In genomic region chr21:43789276-43790052, GRCh38 we compare ENCODE assay signal across 8 cellular contexts. TPM values are rescaled to one million over a fixed set of nuclear protein-coding genes. Genes with fewer than 3 reads are reported as not detected.
A peak's percentile ranks its signal among the peaks of the same experiment; 100 is the strongest.
DNase-seq lines count a peak whose midpoint lies in the region; ATAC-seq and TF ChIP-seq lines count a peak whose summit lies in the region.

TSS of gene RRP1 (plus strand) at chr21:43789577. CDS start at chr21:43789630, 53 bp downstream.

- peaks cover 37% of the 10 kb centered on the region for H3K36me3 Mint-ChIP-seq in activated B cell treated with CpG ODN at 0.5 μM for 24 hours (ENCODE audit: low read depth)

- DNase-seq in AG09319 (ENCODE audit: extremely low read depth, low read depth) = peak; percentile 59
- peak; percentile 94 for DNase-seq in NCI-H345 (lab: John Stamatoyannopoulos, UW)
- peak; percentile 99 for DNase-seq in activated B cell treated with CpG ODN at 0.5 μM for 24 hours
- DNase-seq in caudate nucleus (lab: John Stamatoyannopoulos, UW) = peak in 59 of 61 donors; percentile 28 to 95 (median 84)
- DNase-seq in iris pigment epithelial cell (ENCODE audit: low read depth) = peak; percentile 82
- DNase-seq in stimulated activated CD4-positive, alpha-beta T cell treated with anti-CD3 and anti-CD28 coated beads, Interleukin-12 subunit alpha, Interleukin-12 subunit beta, amount 100 ng/mL, for 24 hours (ENCODE audit: low read depth in 2 of 2) = peak; percentile 86 to 89

- peak; percentile 53 for TF ChIP-seq CTCF in AG09319 (IDR thresholded peaks at IDR 0.05; ENCODE audit: low read depth, low read length)
- peak; percentile 53 for TF ChIP-seq CTCF in activated B cell treated with CpG ODN at 0.5 μM for 24 hours (IDR thresholded peaks at IDR 0.05)

- H3K27ac Mint-ChIP-seq in activated B cell treated with CpG ODN at 0.5 μM for 24 hours = peak within 1 kb of the TSS; percentile 91

- peak within 1 kb of the TSS; percentile 96 for H3K27ac ChIP-seq in caudate nucleus (ENCODE audit: low read depth, low read length)

- no peaks in the 10 kb centered on the region for H3K9me3 Mint-ChIP-seq in activated B cell treated with CpG ODN at 0.5 μM for 24 hours

- CTCF ChIA-PET in activated B cell treated with CpG ODN at 0.5 μM for 24 hours (lab: Charles Lee) = interaction anchor here (1.2 to 1.3 kb wide), 2 partner anchors 149 to 186 kb away, joined by 3 read pairs; no protein-coding TSS in a partner anchor

- H3K27me3 Mint-ChIP-seq in activated B cell treated with CpG ODN at 0.5 μM for 24 hours = no peaks in the 10 kb centered on the region

- POLR2A ChIA-PET in activated B cell treated with CpG ODN at 0.5 μM for 24 hours (lab: Charles Lee) = interaction anchor here (0.6 to 2.6 kb wide), 5 partner anchors 9 to 817 kb away, joined by 3 to 16 read pairs (median 3); no protein-coding TSS in a partner anchor

- intact Hi-C loops in activated B cell treated with CpG ODN at 0.5 μM for 24 hours (cut with micrococcal nuclease) = loop anchor here (1.0 to 5.0 kb wide), 10 partner anchors 13 to 1143 kb away; partner anchors contain the start of genes CSTB, NDUFV3 and PDXK

- peaks cover 19% of the 10 kb centered on the region for H3K4me1 Mint-ChIP-seq in activated B cell treated with CpG ODN at 0.5 μM for 24 hours

- peak; percentile 77 for ATAC-seq in GM19023 (IDR thresholded peaks at IDR 0.05; ENCODE audit: unreplicated experiment)
- ATAC-seq in HG03196 (IDR thresholded peaks at IDR 0.05; ENCODE audit: unreplicated experiment) = peak; percentile 90
- peak; percentile 95 for ATAC-seq in activated B cell treated with CpG ODN at 0.5 μM for 24 hours (ENCODE audit: low read depth)

- peak within 1 kb of the TSS; percentile 92 for H3K4me3 Mint-ChIP-seq in activated B cell treated with CpG ODN at 0.5 μM for 24 hours

RNA-seq across cellular contexts. Expression of gene RRP1, which starts in this region (rescaled TPM):
- total RNA-seq in activated B cell treated with CpG ODN at 0.5 μM for 24 hours = 36.8 and 37.0 TPM in 2 replicates

Comparison
In these comparisons a context has a peak if more than half of its experiments do, and no peak if none do; other contexts are left out.
1. Peak in every context shown above with its lines: DNase-seq, ATAC-seq and H3K27ac ChIP-seq.